Comparison of ENCODE assay signal across 8 cellular contexts in genomic region chr10:6579904-6580278, GRCh38. TPM values are rescaled to one million over a fixed set of nuclear protein-coding genes. Genes with fewer than 3 reads are reported as not detected.
DNase-seq lines count a peak whose midpoint lies in the region; ATAC-seq and TF ChIP-seq lines count a peak whose summit lies in the region.

Gene PRKCQ (minus strand): TSS chr10:6580276. CDS start chr10:6515135, 65,141 bp downstream.

- H3K4me3 ChIP-seq in GM12864 (ENCODE audit: low read depth, low read length), result peak within 1 kb of the TSS; percentile 43; the same call in 1 of the 2 replicates
- H3K4me3 ChIP-seq in HEK293 (ENCODE audit: low read depth, low read length), result peak within 1 kb of the TSS; percentile 69
- peak within 1 kb of the TSS; percentile 67 for H3K4me3 ChIP-seq in epithelial cell of esophagus (ENCODE audit: low read length)

- no peaks in the 10 kb centered on the region for H3K9me3 ChIP-seq in HEK293 (ENCODE audit: control insufficient read depth, insufficient read depth, low read depth, low read length)

- peaks cover 0 to 10% of the 10 kb centered on the region in 2 experiments; a peak in 1 of 3 replicates for H3K36me3 ChIP-seq in HEK293 (ENCODE audit: control insufficient read depth in 2 of 2, insufficient read depth in 1 of 2, low read length in 2 of 2)

- TF ChIP-seq CTCF in GM12864 (IDR thresholded peaks at IDR 0.05; ENCODE audit: low read depth, low read length, missing control alignments) (no peak), HEK293 (tag by site-specific recombination; IDR thresholded peaks at IDR 0.05) (no peak), epithelial cell of esophagus (IDR thresholded peaks at IDR 0.05; ENCODE audit: insufficient read depth, low read depth, low read length, missing control alignments) (no peak), neural crest cell (conservative IDR thresholded peaks at IDR 0.05) (no peak)

- POLR2A ChIA-PET in HEK293 (lab: Yijun Ruan, JAX), result interaction anchor here (1.9 kb wide), 1 partner anchor 11 kb away, joined by 6 read pairs; no protein-coding TSS in a partner anchor

- no peak within 1 kb of the TSS for H3K27ac Mint-ChIP-seq in neural crest cell (ENCODE audit: unreplicated experiment)

- H3K4me1 ChIP-seq in HEK293 (ENCODE audit: control insufficient read depth, insufficient read depth, low read length), result peaks cover 5% of the 10 kb centered on the region

- ATAC-seq in sciatic nerve, result no peak

- H3K27ac ChIP-seq in HEK293 (ENCODE audit: extremely low read depth, low read depth, low read length), result peak within 1 kb of the TSS; percentile 68; the same call in 1 of the 2 replicates

- intact Hi-C loops in sciatic nerve (cut with DNase I), result no loop called here

- peak within 1 kb of the TSS; percentile 90 for H3K4me3 Mint-ChIP-seq in neural crest cell

- CTCF ChIA-PET in HEK293 (lab: Yijun Ruan, JAX), result interaction anchor here (0.6 to 1.2 kb wide), 6 partner anchors 9 to 945 kb away, joined by 3 to 7 read pairs (median 4); no protein-coding TSS in a partner anchor

- DNase-seq in GM12864 (ENCODE audit: low read depth) (no peak), RKO (ENCODE audit: low spot score) (peak; percentile 12), epithelial cell of esophagus (ENCODE audit: low read depth) (peak; percentile 41), neural crest cell (ENCODE audit: low read depth, low spot score) (peak; percentile 41), COLO829 (ENCODE audit: low spot score) (no peak), sciatic nerve (ENCODE audit: low spot score) (no peak), COR-L47 (lab: John Stamatoyannopoulos, UW) (no peak)

- H3K36me3 Mint-ChIP-seq in neural crest cell (ENCODE audit: low read depth), result peaks cover 5% of the 10 kb centered on the region

- H3K4me1 Mint-ChIP-seq in neural crest cell, result peaks cover 34% of the 10 kb centered on the region

- H3K9me3 Mint-ChIP-seq in neural crest cell, result no peaks in the 10 kb centered on the region

- H3K27me3 Mint-ChIP-seq in neural crest cell (ENCODE audit: low read depth), result peaks cover 42% of the 10 kb centered on the region

TF ChIP-seq in HEK293, 187 proteins besides CTCF, POLR2A, EP300 and RAD21:
- TF ChIP-seq ZBTB26 (tag by site-specific recombination; optimal IDR thresholded peaks at IDR 0.05), result peak; percentile 70
- TF ChIP-seq PATZ1 (tag by site-specific recombination; IDR thresholded peaks at IDR 0.05), result peak; percentile 15; the same call in 1 of the 2 replicates
- peak; percentile 84; the same call in 1 of the 2 replicates for TF ChIP-seq ZNF76 (tag by site-specific recombination; IDR thresholded peaks at IDR 0.05; ENCODE audit: borderline replicate concordance, low read depth)
- peak; percentile 66 for TF ChIP-seq ZBTB11 (tag by site-specific recombination; conservative IDR thresholded peaks at IDR 0.05; ENCODE audit: low read depth)
- TF ChIP-seq ZNF341 (tag by site-specific recombination; IDR thresholded peaks at IDR 0.05; ENCODE audit: low read depth), result no peak
- peak; percentile 55 for TF ChIP-seq ZIC2 (tag by site-specific recombination; IDR thresholded peaks at IDR 0.05)
- TF ChIP-seq ZBTB20 (tag by site-specific recombination; IDR thresholded peaks at IDR 0.05), result peak; percentile 58
- TF ChIP-seq ZNF664 (tag by site-specific recombination; IDR thresholded peaks at IDR 0.05), result no peak
- no peak for TF ChIP-seq ZNF747 (tag by site-specific recombination; IDR thresholded peaks at IDR 0.05)

RNA-seq across cellular contexts. Expression of gene PRKCQ, which starts in this region (rescaled TPM):
- total RNA-seq in neural crest cell (3.2 and 3.3 TPM in 2 replicates), sciatic nerve (0.94 TPM)

Comparison
In these comparisons a context has a peak if more than half of its experiments do, and no peak if none do; other contexts are left out.
1. DNase-seq: peak in RKO (single experiment), epithelial cell of esophagus (single experiment) and neural crest cell (single experiment); none in GM12864 (single experiment), COLO829 (single experiment), sciatic nerve (single experiment) and COR-L47 (single experiment).
2. Peak in every context shown above with its lines, with median percentiles within 50 percentile points of each other: H3K4me3 ChIP-seq.